ENCODE assay signal across 18 cellular contexts in the genomic region with DNA sequence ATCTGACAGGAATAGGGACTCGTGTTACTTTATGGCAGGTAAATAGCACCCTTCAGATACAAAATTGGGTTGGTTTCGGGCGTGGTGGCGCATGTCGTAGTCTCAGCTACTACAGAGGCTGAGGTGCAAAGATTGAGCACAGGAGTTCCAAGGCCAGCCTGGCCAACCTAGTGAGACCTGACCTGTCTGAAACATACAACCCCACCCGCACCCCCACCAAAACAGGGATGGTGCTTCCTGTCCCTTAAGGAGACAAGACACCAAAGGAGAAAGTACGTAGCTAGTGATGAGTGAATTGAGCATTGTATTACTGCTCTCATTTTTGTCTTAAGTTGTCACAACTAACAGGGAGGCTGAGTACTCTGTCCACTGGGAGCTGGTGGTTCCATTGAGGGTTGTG. TPM values are rescaled to one million over a fixed set of nuclear protein-coding genes. Genes with fewer than 3 reads are reported as not detected.
DNase-seq lines count a peak whose midpoint lies in the region; ATAC-seq, FAIRE-seq and TF ChIP-seq lines count a peak whose summit lies in the region.
"Had no signal": no experiment of that assay in that cellular context is flagged by ENCODE, and none has a peak within 500 bp of the region (broad histone marks: within the 10 kb centered on the region; RNA-seq: fewer than 3 reads in every experiment).

No MANE protein-coding gene starts in this region.

- H3K27ac Mint-ChIP-seq in activated CD8-positive, alpha-beta memory T cell treated with anti-CD3 and anti-CD28 coated beads, Interleukin-2, amount 10 ng/mL, durations not matched to agents 7 days and 5 days = no peak overlapping the region
- peak overlapping the region; percentile 16 for H3K27ac Mint-ChIP-seq in activated T-helper 17 cell treated with anti-CD3 and anti-CD28 coated beads, Interleukin-2, amount 50 U/mL, for 72 hours

- no peaks in the 10 kb centered on the region for H3K9me3 Mint-ChIP-seq in activated CD8-positive, alpha-beta memory T cell treated with anti-CD3 and anti-CD28 coated beads, Interleukin-2, amount 10 ng/mL, durations not matched to agents 7 days and 5 days (ENCODE audit: low read depth)
- no peaks in the 10 kb centered on the region for H3K9me3 Mint-ChIP-seq in activated T-helper 17 cell treated with anti-CD3 and anti-CD28 coated beads, Interleukin-2, amount 50 U/mL, for 72 hours
- H3K9me3 Mint-ChIP-seq: T-cell had no signal

- H3K27me3 Mint-ChIP-seq in activated CD8-positive, alpha-beta memory T cell treated with anti-CD3 and anti-CD28 coated beads, Interleukin-2, amount 10 ng/mL, durations not matched to agents 7 days and 5 days = no peaks in the 10 kb centered on the region
- no peaks in the 10 kb centered on the region for H3K27me3 Mint-ChIP-seq in activated T-helper 17 cell treated with anti-CD3 and anti-CD28 coated beads, Interleukin-2, amount 50 U/mL, for 72 hours
- H3K27me3 Mint-ChIP-seq: T-cell had no signal

- TF ChIP-seq POLR2A in GM12891 (IDR thresholded peaks at IDR 0.05; ENCODE audit: low read depth, low read length) = peak; percentile 68

- peaks cover 39% of the 10 kb centered on the region for H3K36me3 Mint-ChIP-seq in activated CD8-positive, alpha-beta memory T cell treated with anti-CD3 and anti-CD28 coated beads, Interleukin-2, amount 10 ng/mL, durations not matched to agents 7 days and 5 days
- H3K36me3 Mint-ChIP-seq in activated T-helper 17 cell treated with anti-CD3 and anti-CD28 coated beads, Interleukin-2, amount 50 U/mL, for 72 hours (ENCODE audit: low read depth) = peaks cover 95% of the 10 kb centered on the region

- CTCF ChIA-PET in activated CD8-positive, alpha-beta memory T cell treated with anti-CD3 and anti-CD28 coated beads, Interleukin-2, amount 10 ng/mL, durations not matched to agents 7 days and 5 days (lab: Charles Lee) = interaction anchor here (0.7 to 2.0 kb wide), 4 partner anchors 14 to 174 kb away, joined by 3 to 8 read pairs (median 4); a partner anchor contains a TSS

- ATAC-seq in activated CD8-positive, alpha-beta memory T cell treated with anti-CD3 and anti-CD28 coated beads, Interleukin-2, amount 10 ng/mL, durations not matched to agents 7 days and 5 days = peak; percentile 25
- peak; percentile 2 for ATAC-seq in activated T-helper 17 cell treated with anti-CD3 and anti-CD28 coated beads, Interleukin-2, amount 50 U/mL, for 72 hours (replicated peaks)
- peak; percentile 15 for ATAC-seq in left lobe of liver
- ATAC-seq in GM21526 (IDR thresholded peaks at IDR 0.05; ENCODE audit: low FRiP score, unreplicated experiment) = no peak
- ATAC-seq: lower lobe of right lung had no signal

- no peak overlapping the region for H3K4me3 Mint-ChIP-seq in activated CD8-positive, alpha-beta memory T cell treated with anti-CD3 and anti-CD28 coated beads, Interleukin-2, amount 10 ng/mL, durations not matched to agents 7 days and 5 days
- no peak overlapping the region for H3K4me3 Mint-ChIP-seq in activated T-helper 17 cell treated with anti-CD3 and anti-CD28 coated beads, Interleukin-2, amount 50 U/mL, for 72 hours
- H3K4me3 Mint-ChIP-seq: T-cell had no signal

- H3K4me1 Mint-ChIP-seq in activated CD8-positive, alpha-beta memory T cell treated with anti-CD3 and anti-CD28 coated beads, Interleukin-2, amount 10 ng/mL, durations not matched to agents 7 days and 5 days = peaks cover 5% of the 10 kb centered on the region
- H3K4me1 Mint-ChIP-seq in activated T-helper 17 cell treated with anti-CD3 and anti-CD28 coated beads, Interleukin-2, amount 50 U/mL, for 72 hours = peaks cover 12% of the 10 kb centered on the region

- FAIRE-seq in GM12891 (lab: Jason Lieb, UNC) = no peak
- FAIRE-seq: islet of Langerhans had no signal

- no peak for DNase-seq in activated CD8-positive, alpha-beta memory T cell treated with anti-CD3 and anti-CD28 coated beads, Interleukin-2, amount 10 ng/mL, durations not matched to agents 7 days and 5 days
- no peak for DNase-seq in activated CD8-positive, alpha-beta memory T cell treated with anti-CD3 and anti-CD28 coated beads, Interleukin-2, amount 50 U/mL, for 4 hours
- DNase-seq in GM12891 (ENCODE audit: insufficient read length, low spot score) (no peak), left lobe of liver (ENCODE audit: low spot score) (no peak), GDM1 (lab: John Stamatoyannopoulos, UW) (no peak)
- no peak for DNase-seq in activated effector memory CD4-positive, alpha-beta T cell treated with Interleukin-2 at 50 U/mL for 16 hours
- DNase-seq: activated CD4-positive, alpha-beta T cell treated with anti-CD3 and anti-CD28 coated beads, Interleukin-2, amount 50 U/mL, for 1 hour; lower lobe of right lung; NCI-H1694; NCI-H774; occipital lobe; OCI-M1; SHP77 treated with DMSO at 0.1 percent for 48 hours; T-cell had no signal

TF ChIP-seq in GM12891, 5 proteins besides CTCF, POLR2A, EP300 and RAD21:
- TF ChIP-seq PAX5 (IDR thresholded peaks at IDR 0.05; ENCODE audit: insufficient read depth, low read length, severe bottlenecking) (no peak), POLR2AphosphoS5 (IDR thresholded peaks at IDR 0.05; ENCODE audit: low read depth, low read length) (peak; percentile 88)

RNA-seq across cellular contexts. Expression of a gene that starts 14.1 kb away (rescaled TPM):
- total RNA-seq in activated CD8-positive, alpha-beta memory T cell treated with anti-CD3 and anti-CD28 coated beads, Interleukin-2, amount 10 ng/mL, durations not matched to agents 7 days and 5 days = 100 to 1,000 TPM; 111 to 119 TPM
- polyA plus RNA-seq in GM12891 (2012; ENCODE audit: low read depth, missing spikeins) = 166 TPM
- total RNA-seq in activated T-helper 17 cell treated with anti-CD3 and anti-CD28 coated beads, Interleukin-2, amount 50 U/mL, for 72 hours = 10 to 100 TPM; 92.4 to 94.0 TPM
- 36.3 TPM for total RNA-seq in left lobe of liver

RNA-seq across cellular contexts. Expression of a gene that starts 25.0 kb away (rescaled TPM):
- 10 to 100 TPM; 14.7 to 20.9 TPM for total RNA-seq in activated CD8-positive, alpha-beta memory T cell treated with anti-CD3 and anti-CD28 coated beads, Interleukin-2, amount 10 ng/mL, durations not matched to agents 7 days and 5 days
- 11.9 TPM for polyA plus RNA-seq in GM12891 (2012; ENCODE audit: low read depth, missing spikeins)
- 10 to 100 TPM; 23.6 to 31.4 TPM for total RNA-seq in activated T-helper 17 cell treated with anti-CD3 and anti-CD28 coated beads, Interleukin-2, amount 50 U/mL, for 72 hours
- total RNA-seq in left lobe of liver = 8.1 TPM

RNA-seq across cellular contexts. Expression of a gene that starts 36.2 kb away (rescaled TPM):
- total RNA-seq in activated CD8-positive, alpha-beta memory T cell treated with anti-CD3 and anti-CD28 coated beads, Interleukin-2, amount 10 ng/mL, durations not matched to agents 7 days and 5 days = 100 to 1,000 TPM; 152 to 176 TPM
- 47.4 TPM for polyA plus RNA-seq in GM12891 (2012; ENCODE audit: low read depth, missing spikeins)
- 100 to 1,000 TPM; 127 to 156 TPM for total RNA-seq in activated T-helper 17 cell treated with anti-CD3 and anti-CD28 coated beads, Interleukin-2, amount 50 U/mL, for 72 hours
- 31.5 TPM for total RNA-seq in left lobe of liver

RNA-seq across cellular contexts. Expression of a gene that starts 59.7 kb away (rescaled TPM):
- 10 to 100 TPM; 30.1 to 38.0 TPM for total RNA-seq in activated CD8-positive, alpha-beta memory T cell treated with anti-CD3 and anti-CD28 coated beads, Interleukin-2, amount 10 ng/mL, durations not matched to agents 7 days and 5 days
- 39.5 TPM for polyA plus RNA-seq in GM12891 (2012; ENCODE audit: low read depth, missing spikeins)
- 10 to 100 TPM; 27.5 to 35.1 TPM for total RNA-seq in activated T-helper 17 cell treated with anti-CD3 and anti-CD28 coated beads, Interleukin-2, amount 50 U/mL, for 72 hours
- total RNA-seq in left lobe of liver = 68.5 TPM

RNA-seq across cellular contexts. Expression of a gene that starts 59.8 kb away (rescaled TPM):
- under 1 TPM in 1 of 2 experiments, not detected in 1; 0.12 TPM for total RNA-seq in activated CD8-positive, alpha-beta memory T cell treated with anti-CD3 and anti-CD28 coated beads, Interleukin-2, amount 10 ng/mL, durations not matched to agents 7 days and 5 days
- polyA plus RNA-seq in GM12891 (2012; ENCODE audit: low read depth, missing spikeins) = 0.08 TPM
- under 1 TPM; 0.11 to 0.15 TPM for total RNA-seq in activated T-helper 17 cell treated with anti-CD3 and anti-CD28 coated beads, Interleukin-2, amount 50 U/mL, for 72 hours
- total RNA-seq in left lobe of liver = 0.10 TPM
- polyA plus RNA-seq: hepatocyte had no signal
